1 cellular context compared by ENCODE assay signal in genomic region chr17:49496183-49496865, GRCh38.
A peak's percentile ranks its signal among the peaks of the same experiment; 100 is the strongest.
TF ChIP-seq lines count a peak whose summit lies in the region.

No MANE protein-coding gene starts in this region.

TF ChIP-seq in IMR-90, 13 proteins besides CTCF, POLR2A, EP300 and RAD21:
- TF ChIP-seq RFX5 (IDR thresholded peaks at IDR 0.05; ENCODE audit: low read depth, low read length) (no peak), BHLHE40 (IDR thresholded peaks at IDR 0.05; ENCODE audit: low read depth, low read length) (no peak), CEBPB (IDR thresholded peaks at IDR 0.05; ENCODE audit: low read depth, low read length) (no peak), CHD1 (IDR thresholded peaks at IDR 0.05; ENCODE audit: low read depth, low read length) (no peak), MXI1 (IDR thresholded peaks at IDR 0.05; ENCODE audit: borderline replicate concordance, low read depth, low read length) (no peak), SMC3 (IDR thresholded peaks at IDR 0.05; ENCODE audit: low read depth, low read length) (peak; percentile 29; the same call in 1 of the 2 replicates), NFE2L2 (IDR thresholded peaks at IDR 0.05; ENCODE audit: low read depth, low read length) (no peak)
